9 cellular contexts compared by ENCODE assay signal in genomic region chr5:77926337-77926736, GRCh38.
"Had no signal": no experiment of that assay in that cellular context is flagged by ENCODE, and none has a peak within 500 bp of the region (broad histone marks: within the 10 kb centered on the region; RNA-seq: fewer than 3 reads in every experiment).

No MANE protein-coding gene starts in this region.

- H3K4me3 ChIP-seq: K562 had no signal

- ATAC-seq: HepG2, K562 had no signal

- H3K36me3 Mint-ChIP-seq: IgD-negative memory B cell had no signal

- H3K4me1 Mint-ChIP-seq: IgD-negative memory B cell had no signal

- H3K4me3 Mint-ChIP-seq: IgD-negative memory B cell had no signal

- H3K27ac Mint-ChIP-seq: IgD-negative memory B cell had no signal

- DNase-seq: IMR-90, KBM-7, KG1 had no signal

- H3K27ac ChIP-seq: HL-60, KMS-11 had no signal

- H3K4me2 ChIP-seq: KMS-11 had no signal

- FAIRE-seq: HepG2, HTR-8/SVneo, K562 had no signal
